ENCODE assay signal across 8 cellular contexts in genomic region chr7:104983620-104984539, GRCh38. TPM values are rescaled to one million over a fixed set of nuclear protein-coding genes. Genes with fewer than 3 reads are reported as not detected.
DNase-seq lines count a peak whose midpoint lies in the region; ATAC-seq and TF ChIP-seq lines count a peak whose summit lies in the region.

No MANE protein-coding gene starts in this region.

- H3K9me3 ChIP-seq in IMR-90 (ENCODE audit: control insufficient read depth, insufficient read depth, low read length) (no peaks in the 10 kb centered on the region), Peyer's patch (no peaks in the 10 kb centered on the region)

- H3K79me1 ChIP-seq in IMR-90 (ENCODE audit: low read depth in 1 of 2, low read length in 2 of 2) = peaks cover 25 to 69% of the 10 kb centered on the region in 2 experiments

- in situ Hi-C loops in IMR-90 (cut with MboI; ENCODE audit: low sequenced_read_pairs) = no loop called here

- peak overlapping the region; percentile 94 for H3K4ac ChIP-seq in IMR-90 (ENCODE audit: low read depth, low read length)

- WGBS in IMR-90 (ENCODE audit: extremely low coverage in 2 of 2, insufficient read length in 1 of 2), 2 experiments = 0% methylated on average over 31 of the region's 62 CpGs; no CpG with 5 or more reads in 1 of the 2 experiments

- peak; percentile 49 for TF ChIP-seq CTCF in IMR-90 (conservative IDR thresholded peaks at IDR 0.05; ENCODE audit: low read depth, low read length)
- peak; percentile 9 to 77 (median 64) for TF ChIP-seq CTCF in Peyer's patch (IDR thresholded peaks at IDR 0.05)
- TF ChIP-seq CTCF in fibroblast of mammary gland (conservative IDR thresholded peaks at IDR 0.05; ENCODE audit: control insufficient read depth, insufficient read depth, low read depth, low read length) = peak; percentile 37

- peaks cover 8% of the 10 kb centered on the region for H3K9me1 ChIP-seq in IMR-90 (ENCODE audit: insufficient read depth, low read length)

- peak overlapping the region; percentile 100 for H3K27ac Mint-ChIP-seq in activated T-helper 1 cell treated with anti-CD3 and anti-CD28 coated beads, Interleukin-12 subunit alpha, Interleukin-12 subunit beta, Interleukin-2, Interleukin-4 antibody, amounts not matched to agents 30 ng/mL and 10 ng/mL and 1 ng/mL, durations not matched to agents 14 hours and 24 hours and 36 hours
- H3K27ac Mint-ChIP-seq in natural killer cell treated with Interleukin-12 subunit alpha and Interleukin-12 subunit beta and Interleukin-15 and Interleukin-18, amount 100 ng/mL, for 72 hours = peak overlapping the region; percentile 99

- DNase-seq in DMS79 (lab: John Stamatoyannopoulos, UW) (peak; percentile 81), IMR-90 (peak; percentile 81), Peyer's patch (peak; percentile 85 to 95 (median 93)), fibroblast of mammary gland (ENCODE audit: low read depth) (peak; percentile 82)
- DNase-seq in activated T-helper 1 cell treated with anti-CD3 and anti-CD28 coated beads, Interleukin-12 subunit alpha, Interleukin-12 subunit beta, Interleukin-2, Interleukin-4 antibody, amounts not matched to agents 30 ng/mL and 10 ng/mL and 1 ng/mL, durations not matched to agents 14 hours and 24 hours and 36 hours (ENCODE audit: low spot score) = peak; percentile 82
- peak; percentile 87 for DNase-seq in natural killer cell treated with Interleukin-12 subunit alpha and Interleukin-12 subunit beta and Interleukin-15 and Interleukin-18, amount 100 ng/mL, for 72 hours (ENCODE audit: low spot score)
- DNase-seq in stimulated activated naive CD8-positive, alpha-beta T cell treated with anti-CD3 and anti-CD28 coated beads, Interleukin-15, Interleukin-2, amounts not matched to agents 100 U/mL and 50 U/mL, for 24 hours = peak; percentile 89

- CTCF ChIA-PET in IMR-90 (lab: Yijun Ruan, JAX) = interaction anchor here (1.2 to 1.3 kb wide), 2 partner anchors 18 to 25 kb away, joined by 3 read pairs; no protein-coding TSS in a partner anchor

- H2BK15ac ChIP-seq in IMR-90 (ENCODE audit: low read depth, low read length) = 0 out of 3 replicates have a peak overlapping the region, but pooled peaks have one; percentile 38

- peaks cover 25% of the 10 kb centered on the region for H3K36me3 Mint-ChIP-seq in activated T-helper 1 cell treated with anti-CD3 and anti-CD28 coated beads, Interleukin-12 subunit alpha, Interleukin-12 subunit beta, Interleukin-2, Interleukin-4 antibody, amounts not matched to agents 30 ng/mL and 10 ng/mL and 1 ng/mL, durations not matched to agents 14 hours and 24 hours and 36 hours (ENCODE audit: low read depth)
- H3K36me3 Mint-ChIP-seq in natural killer cell treated with Interleukin-12 subunit alpha and Interleukin-12 subunit beta and Interleukin-15 and Interleukin-18, amount 100 ng/mL, for 72 hours = no peaks in the 10 kb centered on the region

- TF ChIP-seq POLR2A in IMR-90 (IDR thresholded peaks at IDR 0.05; ENCODE audit: low read depth, low read length) = peak; percentile 93
- peak; percentile 83 to 92 for TF ChIP-seq POLR2A in Peyer's patch (IDR thresholded peaks at IDR 0.05)

- peak overlapping the region; percentile 86 for H2BK120ac ChIP-seq in IMR-90 (ENCODE audit: low read depth, low read length)

- peak overlapping the region; percentile 90 for H3K18ac ChIP-seq in IMR-90 (ENCODE audit: low read depth, low read length)

- peak overlapping the region; percentile 98 for H4K91ac ChIP-seq in IMR-90 (ENCODE audit: insufficient read depth, low read depth, low read length)

- peak overlapping the region; percentile 82 to 99 for H4K8ac ChIP-seq in IMR-90 (ENCODE audit: low read depth in 2 of 2, low read length in 2 of 2)

- H3K4me1 ChIP-seq in IMR-90 (ENCODE audit: control insufficient read depth, insufficient read depth, low read length) (peaks cover 16% of the 10 kb centered on the region), Peyer's patch (peaks cover 0 to 60% (median 9%) of the 10 kb centered on the region in 4 donors)

- no peaks in the 10 kb centered on the region for H3K27me3 ChIP-seq in IMR-90 (ENCODE audit: control insufficient read depth, insufficient read depth, low read length)
- no peaks in the 10 kb centered on the region for H3K27me3 ChIP-seq in Peyer's patch

- H3K56ac ChIP-seq in IMR-90 (ENCODE audit: extremely low read depth, insufficient read depth, low read length) = peak overlapping the region; percentile 99

- H3K23ac ChIP-seq in IMR-90 (ENCODE audit: low read depth, low read length) = peak overlapping the region; percentile 94

- H3K14ac ChIP-seq in IMR-90 (replicated peaks; ENCODE audit: low read depth, low read length) = peak overlapping the region; percentile 99

- no peaks in the 10 kb centered on the region for H3K9me3 Mint-ChIP-seq in activated T-helper 1 cell treated with anti-CD3 and anti-CD28 coated beads, Interleukin-12 subunit alpha, Interleukin-12 subunit beta, Interleukin-2, Interleukin-4 antibody, amounts not matched to agents 30 ng/mL and 10 ng/mL and 1 ng/mL, durations not matched to agents 14 hours and 24 hours and 36 hours
- no peaks in the 10 kb centered on the region for H3K9me3 Mint-ChIP-seq in natural killer cell treated with Interleukin-12 subunit alpha and Interleukin-12 subunit beta and Interleukin-15 and Interleukin-18, amount 100 ng/mL, for 72 hours

- H3K4me2 ChIP-seq in IMR-90 (ENCODE audit: low read depth, low read length) = peak overlapping the region; percentile 89

- H2AK5ac ChIP-seq in IMR-90 (ENCODE audit: low read depth, low read length) = peak overlapping the region; percentile 86

- POLR2A ChIA-PET in IMR-90 (lab: Charles Lee; ENCODE audit: unreplicated experiment) = interaction anchor here (0.6 to 1.0 kb wide), 3 partner anchors 10 to 30 kb away, joined by 3 to 6 read pairs (median 4); no protein-coding TSS in a partner anchor

- H3K9ac ChIP-seq in IMR-90 (ENCODE audit: low read depth, low read length) = peak overlapping the region; percentile 96

- no peaks in the 10 kb centered on the region for H3K27me3 Mint-ChIP-seq in activated T-helper 1 cell treated with anti-CD3 and anti-CD28 coated beads, Interleukin-12 subunit alpha, Interleukin-12 subunit beta, Interleukin-2, Interleukin-4 antibody, amounts not matched to agents 30 ng/mL and 10 ng/mL and 1 ng/mL, durations not matched to agents 14 hours and 24 hours and 36 hours (ENCODE audit: insufficient read depth)
- H3K27me3 Mint-ChIP-seq in natural killer cell treated with Interleukin-12 subunit alpha and Interleukin-12 subunit beta and Interleukin-15 and Interleukin-18, amount 100 ng/mL, for 72 hours = no peaks in the 10 kb centered on the region

- no peak overlapping the region for H2BK20ac ChIP-seq in IMR-90 (ENCODE audit: low read depth, low read length)

- peak overlapping the region; percentile 92 for H2BK5ac ChIP-seq in IMR-90 (ENCODE audit: low read depth, low read length, poor library complexity, severe bottlenecking)

- peak overlapping the region; percentile 99 for H3K4me3 Mint-ChIP-seq in activated T-helper 1 cell treated with anti-CD3 and anti-CD28 coated beads, Interleukin-12 subunit alpha, Interleukin-12 subunit beta, Interleukin-2, Interleukin-4 antibody, amounts not matched to agents 30 ng/mL and 10 ng/mL and 1 ng/mL, durations not matched to agents 14 hours and 24 hours and 36 hours
- peak overlapping the region; percentile 99 for H3K4me3 Mint-ChIP-seq in natural killer cell treated with Interleukin-12 subunit alpha and Interleukin-12 subunit beta and Interleukin-15 and Interleukin-18, amount 100 ng/mL, for 72 hours

- peak overlapping the region; percentile 97 for H3K27ac ChIP-seq in IMR-90 (ENCODE audit: insufficient read depth, low read length)
- peak overlapping the region; percentile 94 to 99 (median 98) for H3K27ac ChIP-seq in Peyer's patch

- no TSS peak for BruUV-seq in IMR-90 (replicated peaks; lab: Mats Ljungman, UMichigan)

- H3K36me3 ChIP-seq in IMR-90 (ENCODE audit: control insufficient read depth, insufficient read depth, low read length) (0 out of 2 replicates have a peak, but pooled peaks cover 2% of the 10 kb centered on the region), Peyer's patch (no peaks in the 10 kb centered on the region)

- intact Hi-C loops in IMR-90 (cut with micrococcal nuclease) = loop anchor here (1.0 kb wide), 1 partner anchor 29 kb away; no protein-coding TSS in a partner anchor
- intact Hi-C loops in activated T-helper 1 cell treated with anti-CD3 and anti-CD28 coated beads, Interleukin-12 subunit alpha, Interleukin-12 subunit beta, Interleukin-2, Interleukin-4 antibody, amounts not matched to agents 30 ng/mL and 10 ng/mL and 1 ng/mL, durations not matched to agents 14 hours and 24 hours and 36 hours (cut with micrococcal nuclease) = loop anchor here (1.0 to 5.0 kb wide), 9 partner anchors 9 to 603 kb away; partner anchors contain the start of genes RINT1 and SRPK2

- peaks cover 75% of the 10 kb centered on the region for H3K4me1 Mint-ChIP-seq in activated T-helper 1 cell treated with anti-CD3 and anti-CD28 coated beads, Interleukin-12 subunit alpha, Interleukin-12 subunit beta, Interleukin-2, Interleukin-4 antibody, amounts not matched to agents 30 ng/mL and 10 ng/mL and 1 ng/mL, durations not matched to agents 14 hours and 24 hours and 36 hours (ENCODE audit: low read depth)
- peaks cover 58 to 63% of the 10 kb centered on the region in 2 donors for H3K4me1 Mint-ChIP-seq in natural killer cell treated with Interleukin-12 subunit alpha and Interleukin-12 subunit beta and Interleukin-15 and Interleukin-18, amount 100 ng/mL, for 72 hours (ENCODE audit: low read depth in 2 of 2)

- peak overlapping the region; percentile 97 for H2AK9ac ChIP-seq in IMR-90 (replicated peaks; ENCODE audit: low read depth, low read length, poor library complexity)

- H2AFZ ChIP-seq in IMR-90 (replicated peaks; ENCODE audit: low read length, poor library complexity) = peak overlapping the region; percentile 93

- peak; percentile 20; the same call in 1 of the 2 replicates for TF ChIP-seq RAD21 in IMR-90 (IDR thresholded peaks at IDR 0.05; ENCODE audit: low read length)

- ATAC-seq in GM21528 (IDR thresholded peaks at IDR 0.05; ENCODE audit: low FRiP score, unreplicated experiment) = peak; percentile 91
- peak; percentile 92 for ATAC-seq in IMR-90 (ENCODE audit: low read depth)
- peak; percentile 97 to 98 for ATAC-seq in natural killer cell treated with Interleukin-12 subunit alpha and Interleukin-12 subunit beta and Interleukin-15 and Interleukin-18, amount 100 ng/mL, for 72 hours
- peak; percentile 92 for ATAC-seq in stimulated activated naive CD8-positive, alpha-beta T cell treated with anti-CD3 and anti-CD28 coated beads, Interleukin-15, Interleukin-2, amounts not matched to agents 100 U/mL and 50 U/mL, for 24 hours

- H3K4me3 ChIP-seq in IMR-90 (ENCODE audit: insufficient read depth, low read depth, low read length) (peak overlapping the region; percentile 74), Peyer's patch (peak overlapping the region; percentile 61 to 71 (median 68)), fibroblast of mammary gland (ENCODE audit: control insufficient read depth, low read depth, low read length) (peak overlapping the region; percentile 60)

- peaks cover 7% of the 10 kb centered on the region; the same call in 1 of the 2 replicates for H4K20me1 ChIP-seq in IMR-90 (ENCODE audit: insufficient read depth, low read length)

- dilution Hi-C loops in IMR-90 (cut with HindIII; ENCODE audit: low sequenced_read_pairs, unreplicated experiment) = no loop called here

- peak overlapping the region; percentile 94 for H4K5ac ChIP-seq in IMR-90 (ENCODE audit: low read depth, low read length)

RNA-seq across cellular contexts. Expression of gene KMT2E, which starts 30.1 kb away (rescaled TPM):
- 79.2 and 83.3 TPM in 2 replicates for total RNA-seq in IMR-90 (2012; rRNA removed)
- polyA plus RNA-seq in IMR-90 (2012; rRNA removed) = 12.9 and 16.8 TPM in 2 replicates
- 5.3 and 7.7 TPM in 2 replicates for polyA plus RNA-seq in IMR-90 (2012; cell fraction: cytosol; rRNA removed)
- polyA plus RNA-seq in IMR-90 (2012; cell fraction: nucleus; rRNA removed; ENCODE audit: low replicate concordance) = 7.4 and 30.8 TPM in 2 replicates
- 100 to 1,000 TPM in 3 of 4 donors, 10 to 100 TPM in 1; 88.6 to 170 (median 130) TPM for total RNA-seq in Peyer's patch
- total RNA-seq in activated T-helper 1 cell treated with anti-CD3 and anti-CD28 coated beads, Interleukin-12 subunit alpha, Interleukin-12 subunit beta, Interleukin-2, Interleukin-4 antibody, amounts not matched to agents 30 ng/mL and 10 ng/mL and 1 ng/mL, durations not matched to agents 14 hours and 24 hours and 36 hours = 114 and 130 TPM in 2 replicates
- total RNA-seq in natural killer cell treated with Interleukin-12 subunit alpha and Interleukin-12 subunit beta and Interleukin-15 and Interleukin-18, amount 100 ng/mL, for 72 hours = 100 to 1,000 TPM; 152 to 172 TPM

Comparison
In these comparisons a context has a peak if more than half of its experiments do, and no peak if none do; other contexts are left out.
1. Peak in every context shown above with its lines: DNase-seq, ATAC-seq, H3K4me3 ChIP-seq and H3K27ac ChIP-seq.